ENCODE assay signal across 1 cellular context in the genomic region with DNA sequence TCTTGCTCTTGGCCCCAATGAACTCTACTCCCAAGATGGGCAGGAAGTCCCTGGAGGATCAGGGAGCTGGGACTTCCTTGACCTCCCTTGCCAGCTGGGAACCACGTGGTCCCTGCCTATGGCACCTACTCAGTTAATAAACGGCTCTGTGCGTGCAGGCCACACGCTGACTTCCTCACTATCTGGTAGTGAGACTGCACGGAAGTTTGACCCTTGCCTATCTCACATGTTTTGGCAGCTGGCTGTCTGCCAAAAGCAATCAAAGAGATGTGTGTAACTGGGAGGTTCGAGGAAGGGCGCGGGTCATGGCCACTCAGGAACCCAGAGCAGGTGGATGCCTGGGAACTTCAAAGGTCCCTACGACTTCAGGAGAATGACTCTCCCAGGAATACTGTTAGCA.
TF ChIP-seq lines count a peak whose summit lies in the region.

No MANE protein-coding gene starts in this region.

TF ChIP-seq in HepG2, 621 proteins besides CTCF, POLR2A, EP300 and RAD21 (continued from another document):
- TF ChIP-seq, protein P1, sequence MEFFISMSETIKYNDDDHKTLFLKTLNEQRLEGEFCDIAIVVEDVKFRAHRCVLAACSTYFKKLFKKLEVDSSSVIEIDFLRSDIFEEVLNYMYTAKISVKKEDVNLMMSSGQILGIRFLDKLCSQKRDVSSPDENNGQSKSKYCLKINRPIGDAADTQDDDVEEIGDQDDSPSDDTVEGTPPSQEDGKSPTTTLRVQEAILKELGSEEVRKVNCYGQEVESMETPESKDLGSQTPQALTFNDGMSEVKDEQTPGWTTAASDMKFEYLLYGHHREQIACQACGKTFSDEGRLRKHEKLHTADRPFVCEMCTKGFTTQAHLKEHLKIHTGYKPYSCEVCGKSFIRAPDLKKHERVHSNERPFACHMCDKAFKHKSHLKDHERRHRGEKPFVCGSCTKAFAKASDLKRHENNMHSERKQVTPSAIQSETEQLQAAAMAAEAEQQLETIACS (CRISPR knock-in tag; IDR thresholded peaks at IDR 0.05) = no peak
- TF ChIP-seq MZF1 (CRISPR knock-in tag; IDR thresholded peaks at IDR 0.05; ENCODE audit: borderline replicate concordance) (no peak), ZNF841 (CRISPR knock-in tag; IDR thresholded peaks at IDR 0.05; ENCODE audit: borderline replicate concordance) (no peak), ZNF484 (CRISPR knock-in tag; IDR thresholded peaks at IDR 0.05; ENCODE audit: borderline replicate concordance, low read depth) (no peak), MED1 (CRISPR knock-in tag; IDR thresholded peaks at IDR 0.05) (peak; percentile 78), TAF1 (CRISPR knock-in tag; IDR thresholded peaks at IDR 0.05) (no peak), ZNF232 (CRISPR knock-in tag; IDR thresholded peaks at IDR 0.05; ENCODE audit: borderline replicate concordance) (no peak)
- TF ChIP-seq, protein P2, sequence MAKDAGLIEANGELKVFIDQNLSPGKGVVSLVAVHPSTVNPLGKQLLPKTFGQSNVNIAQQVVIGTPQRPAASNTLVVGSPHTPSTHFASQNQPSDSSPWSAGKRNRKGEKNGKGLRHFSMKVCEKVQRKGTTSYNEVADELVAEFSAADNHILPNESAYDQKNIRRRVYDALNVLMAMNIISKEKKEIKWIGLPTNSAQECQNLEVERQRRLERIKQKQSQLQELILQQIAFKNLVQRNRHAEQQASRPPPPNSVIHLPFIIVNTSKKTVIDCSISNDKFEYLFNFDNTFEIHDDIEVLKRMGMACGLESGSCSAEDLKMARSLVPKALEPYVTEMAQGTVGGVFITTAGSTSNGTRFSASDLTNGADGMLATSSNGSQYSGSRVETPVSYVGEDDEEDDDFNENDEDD (CRISPR knock-in tag; IDR thresholded peaks at IDR 0.05; ENCODE audit: borderline replicate concordance) = peak; percentile 42; the same call in 1 of the 2 replicates
- TF ChIP-seq, protein P3, sequence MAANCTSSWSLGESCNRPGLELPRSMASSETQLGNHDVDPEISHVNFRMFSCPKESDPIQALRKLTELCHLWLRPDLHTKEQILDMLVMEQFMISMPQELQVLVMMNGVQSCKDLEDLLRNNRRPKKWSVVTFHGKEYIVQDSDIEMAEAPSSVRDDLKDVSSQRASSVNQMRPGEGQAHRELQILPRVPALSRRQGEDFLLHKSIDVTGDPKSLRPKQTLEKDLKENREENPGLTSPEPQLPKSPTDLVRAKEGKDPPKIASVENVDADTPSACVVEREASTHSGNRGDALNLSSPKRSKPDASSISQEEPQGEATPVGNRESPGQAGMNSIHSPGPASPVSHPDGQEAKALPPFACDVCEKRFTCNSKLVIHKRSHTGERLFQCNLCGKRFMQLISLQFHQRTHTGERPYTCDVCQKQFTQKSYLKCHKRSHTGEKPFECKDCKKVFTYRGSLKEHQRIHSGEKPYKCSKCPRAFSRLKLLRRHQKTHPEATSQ (CRISPR knock-in tag; IDR thresholded peaks at IDR 0.05; ENCODE audit: borderline replicate concordance) = no peak
- TF ChIP-seq, protein P4, sequence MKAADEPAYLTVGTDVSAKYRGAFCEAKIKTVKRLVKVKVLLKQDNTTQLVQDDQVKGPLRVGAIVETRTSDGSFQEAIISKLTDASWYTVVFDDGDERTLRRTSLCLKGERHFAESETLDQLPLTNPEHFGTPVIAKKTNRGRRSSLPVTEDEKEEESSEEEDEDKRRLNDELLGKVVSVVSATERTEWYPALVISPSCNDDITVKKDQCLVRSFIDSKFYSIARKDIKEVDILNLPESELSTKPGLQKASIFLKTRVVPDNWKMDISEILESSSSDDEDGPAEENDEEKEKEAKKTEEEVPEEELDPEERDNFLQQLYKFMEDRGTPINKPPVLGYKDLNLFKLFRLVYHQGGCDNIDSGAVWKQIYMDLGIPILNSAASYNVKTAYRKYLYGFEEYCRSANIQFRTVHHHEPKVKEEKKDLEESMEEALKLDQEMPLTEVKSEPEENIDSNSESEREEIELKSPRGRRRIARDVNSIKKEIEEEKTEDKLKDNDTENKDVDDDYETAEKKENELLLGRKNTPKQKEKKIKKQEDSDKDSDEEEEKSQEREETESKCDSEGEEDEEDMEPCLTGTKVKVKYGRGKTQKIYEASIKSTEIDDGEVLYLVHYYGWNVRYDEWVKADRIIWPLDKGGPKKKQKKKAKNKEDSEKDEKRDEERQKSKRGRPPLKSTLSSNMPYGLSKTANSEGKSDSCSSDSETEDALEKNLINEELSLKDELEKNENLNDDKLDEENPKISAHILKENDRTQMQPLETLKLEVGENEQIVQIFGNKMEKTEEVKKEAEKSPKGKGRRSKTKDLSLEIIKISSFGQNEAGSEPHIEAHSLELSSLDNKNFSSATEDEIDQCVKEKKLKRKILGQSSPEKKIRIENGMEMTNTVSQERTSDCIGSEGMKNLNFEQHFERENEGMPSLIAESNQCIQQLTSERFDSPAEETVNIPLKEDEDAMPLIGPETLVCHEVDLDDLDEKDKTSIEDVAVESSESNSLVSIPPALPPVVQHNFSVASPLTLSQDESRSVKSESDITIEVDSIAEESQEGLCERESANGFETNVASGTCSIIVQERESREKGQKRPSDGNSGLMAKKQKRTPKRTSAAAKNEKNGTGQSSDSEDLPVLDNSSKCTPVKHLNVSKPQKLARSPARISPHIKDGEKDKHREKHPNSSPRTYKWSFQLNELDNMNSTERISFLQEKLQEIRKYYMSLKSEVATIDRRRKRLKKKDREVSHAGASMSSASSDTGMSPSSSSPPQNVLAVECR (CRISPR knock-in tag; IDR thresholded peaks at IDR 0.05; ENCODE audit: borderline replicate concordance) = peak; percentile 77; the same call in 1 of the 2 replicates
